In genomic region chr6:85610182-85610895, GRCh38 we compare ENCODE assay signal across 27 cellular contexts.
"Had no signal": no experiment of that assay in that cellular context is flagged by ENCODE, and none has a peak within 500 bp of the region (broad histone marks: within the 10 kb centered on the region; RNA-seq: fewer than 3 reads in every experiment).

No MANE protein-coding gene starts in this region.

- ATAC-seq: effector memory CD8-positive, alpha-beta T cell; left lobe of liver; lower lobe of right lung; naive thymus-derived CD4-positive, alpha-beta T cell; T-cell; upper lobe of right lung had no signal

- DNase-seq: activated CD4-positive, alpha-beta T cell treated with anti-CD3 and anti-CD28 coated beads for 1 hour; activated CD8-positive, alpha-beta memory T cell treated with anti-CD3 and anti-CD28 coated beads, Interleukin-2, amount 50 U/mL, for 4 hours; activated effector memory CD4-positive, alpha-beta T cell treated with anti-CD3 and anti-CD28 coated beads, Interleukin-2, amount 50 U/mL, for 16 hours; activated naive CD4-positive, alpha-beta T cell treated with anti-CD3 and anti-CD28 coated beads, Interleukin-2, amount 50 U/mL, for 16 hours; adrenal gland; brain microvascular endothelial cell; caudate nucleus; effector memory CD8-positive, alpha-beta T cell; glutamatergic neuron; immature natural killer cell; lower lobe of right lung; naive thymus-derived CD4-positive, alpha-beta T cell; sigmoid colon; stimulated activated CD4-positive, alpha-beta T cell treated with anti-CD3 and anti-CD28 coated beads, Interleukin-2, amount 100 ng/mL, for 48 hours; stimulated activated CD8-positive, alpha-beta memory T cell treated with anti-CD3 and anti-CD28 coated beads, Interleukin-4, amount 100 ng/mL, for 48 hours; stimulated activated naive CD4-positive, alpha-beta T cell treated with Interleukin-2 at 50 U/mL for 16 hours; substantia nigra; T-cell; thyroid gland; upper lobe of right lung; WERI-Rb-1 had no signal

- H3K27ac Mint-ChIP-seq: effector memory CD8-positive, alpha-beta T cell; neural progenitor cell; T-helper 2 cell treated with Interferon-gamma antibody and Interleukin-4, amounts not matched to agents 5 μg/mL and 100 μg/mL, for 36 hours had no signal

- H3K27me3 Mint-ChIP-seq: effector memory CD8-positive, alpha-beta T cell; naive thymus-derived CD4-positive, alpha-beta T cell; T-cell had no signal

- H3K9me3 Mint-ChIP-seq: effector memory CD8-positive, alpha-beta T cell; immature natural killer cell; naive thymus-derived CD4-positive, alpha-beta T cell; neural progenitor cell; T-cell; T-helper 2 cell treated with Interferon-gamma antibody and Interleukin-4, amounts not matched to agents 5 μg/mL and 100 μg/mL, for 36 hours had no signal

- H3K4me3 Mint-ChIP-seq: effector memory CD8-positive, alpha-beta T cell; immature natural killer cell; naive thymus-derived CD4-positive, alpha-beta T cell; neural progenitor cell; T-cell; T-helper 2 cell treated with Interferon-gamma antibody and Interleukin-4, amounts not matched to agents 5 μg/mL and 100 μg/mL, for 36 hours had no signal

- H3K4me1 Mint-ChIP-seq: neural progenitor cell had no signal

- H3K27ac ChIP-seq: adrenal gland, ascending aorta, brain microvascular endothelial cell, esophagus muscularis mucosa, hepatocyte, lower lobe of right lung, neural progenitor cell, sigmoid colon, thyroid gland, upper lobe of right lung, WERI-Rb-1 had no signal
